In genomic region chr7:152924826-152925411, GRCh38 we compare ENCODE assay signal across 15 cellular contexts.
DNase-seq lines count a peak whose midpoint lies in the region; ATAC-seq and TF ChIP-seq lines count a peak whose summit lies in the region.
"Had no signal": no experiment of that assay in that cellular context is flagged by ENCODE, and none has a peak within 500 bp of the region (broad histone marks: within the 10 kb centered on the region; RNA-seq: fewer than 3 reads in every experiment).

No MANE protein-coding gene starts in this region.

- no peaks in the 10 kb centered on the region; the same call in 1 of the 2 replicates for H3K4me1 Mint-ChIP-seq in WTC11
- H3K4me1 Mint-ChIP-seq in glutamatergic neuron (ENCODE audit: low read depth, unreplicated experiment), result no peaks in the 10 kb centered on the region

- intact Hi-C loops in tibial artery (cut with DNase I; ENCODE audit: low total_unique reads), result no loop called here

- H3K27me3 Mint-ChIP-seq in WTC11 (ENCODE audit: low read depth) (peaks cover 19% of the 10 kb centered on the region), glutamatergic neuron (ENCODE audit: unreplicated experiment) (peaks cover 3% of the 10 kb centered on the region)

- no peak overlapping the region for H3K9ac ChIP-seq in subcutaneous abdominal adipose tissue (ENCODE audit: low read length in 5 of 5)

- H3K36me3 ChIP-seq in muscle layer of duodenum (ENCODE audit: control insufficient read depth in 1 of 2, insufficient read depth in 2 of 2, low read length in 2 of 2), result no peaks in the 10 kb centered on the region
- no peaks in the 10 kb centered on the region for H3K36me3 ChIP-seq in subcutaneous abdominal adipose tissue (ENCODE audit: control insufficient read depth in 5 of 5, insufficient read depth in 5 of 5, low read length in 5 of 5)
- H3K36me3 ChIP-seq in tibial artery, result no peaks in the 10 kb centered on the region

- H3K4me3 Mint-ChIP-seq in WTC11 (peak overlapping the region; percentile 82), glutamatergic neuron (ENCODE audit: unreplicated experiment) (peak overlapping the region; percentile 30)
- H3K4me3 Mint-ChIP-seq: CD4-positive, CD25-positive, alpha-beta regulatory T cell had no signal

- CTCF ChIA-PET in WTC11 (lab: Charles Lee), result interaction anchor here (1.1 to 2.2 kb wide), 3 partner anchors 10 to 31 kb away, joined by 4 to 5 read pairs (median 5); no protein-coding TSS in a partner anchor

- H3K9me3 Mint-ChIP-seq in WTC11 (peaks cover 26% of the 10 kb centered on the region), glutamatergic neuron (ENCODE audit: unreplicated experiment) (peaks cover 4% of the 10 kb centered on the region)

- peaks cover 16% of the 10 kb centered on the region for H3K27me3 ChIP-seq in muscle layer of duodenum (ENCODE audit: low read depth, low read length)
- H3K27me3 ChIP-seq in subcutaneous abdominal adipose tissue (ENCODE audit: control insufficient read depth in 5 of 5, insufficient read depth in 4 of 5, low read length in 5 of 5), result peaks cover 10 to 31% (median 29%) of the 10 kb centered on the region in 5 donors
- peaks cover 0 to 36% of the 10 kb centered on the region in 2 donors for H3K27me3 ChIP-seq in tibial artery

- no peak overlapping the region for H3K27ac ChIP-seq in muscle layer of duodenum (ENCODE audit: low read length)
- H3K27ac ChIP-seq in subcutaneous abdominal adipose tissue (ENCODE audit: low read depth, low read length), result no peak overlapping the region
- no peak overlapping the region for H3K27ac ChIP-seq in tibial artery

- ATAC-seq in WTC11, result peak; percentile 61
- ATAC-seq in HG03521 (IDR thresholded peaks at IDR 0.05; ENCODE audit: unreplicated experiment), result no peak

- peak; percentile 39 for DNase-seq in WTC11 (ENCODE audit: low spot score)
- DNase-seq in glutamatergic neuron, result no peak
- no peak for DNase-seq in DMS114 treated with DMSO at 0.1 percent for 48 hours (lab: John Stamatoyannopoulos, UW; ENCODE audit: unreplicated experiment)
- no peak for DNase-seq in tibial artery
- DNase-seq: activated CD4-positive, CD25-positive, alpha-beta regulatory T cell treated with anti-CD3 and anti-CD28 coated beads, Interleukin-2, amount 50 U/mL, for 72 hours; CD4-positive, CD25-positive, alpha-beta regulatory T cell; effector memory CD4-positive, alpha-beta T cell; EL; foreskin melanocyte; stimulated activated CD4-positive, alpha-beta T cell treated with anti-CD3 and anti-CD28 coated beads, Interleukin-2, amount 100 ng/mL, for 48 hours; stimulated activated naive B cell treated with anti-CD40 and anti-IgM and Interleukin-4, amounts not matched to agents 10 μg/mL and 1 μg/mL and 100 μg/mL, for 72 hours had no signal

- H3K9me3 ChIP-seq in muscle layer of duodenum (ENCODE audit: control insufficient read depth in 1 of 2, low read length in 2 of 2) (peaks cover 0 to 2% of the 10 kb centered on the region in 2 donors), subcutaneous abdominal adipose tissue (ENCODE audit: control insufficient read depth in 5 of 5, low read length in 5 of 5) (peaks cover 0 to 5% (median 0%) of the 10 kb centered on the region in 5 donors), tibial artery (no peaks in the 10 kb centered on the region)

- H3K4me3 ChIP-seq in muscle layer of duodenum (ENCODE audit: low read depth in 1 of 2, low read length in 2 of 2) (peak overlapping the region; percentile 16 to 57), subcutaneous abdominal adipose tissue (ENCODE audit: low read depth in 1 of 5, low read length in 5 of 5) (peak overlapping the region in 3 of 5 donors; percentile 12 to 36 (median 14)), tibial artery (peak overlapping the region in 1 of 2 donors; percentile 12)
- H3K4me3 ChIP-seq: lung had no signal

- POLR2A ChIA-PET in WTC11 (lab: Charles Lee), result no interaction called here

- peaks cover 0 to 10% of the 10 kb centered on the region in 2 donors for H3K4me1 ChIP-seq in muscle layer of duodenum (ENCODE audit: control insufficient read depth in 1 of 2, insufficient read depth in 2 of 2, low read length in 2 of 2)
- H3K4me1 ChIP-seq in subcutaneous abdominal adipose tissue (ENCODE audit: control insufficient read depth in 5 of 5, insufficient read depth in 5 of 5, low read length in 5 of 5), result peaks cover 0 to 14% (median 9%) of the 10 kb centered on the region in 5 donors
- H3K4me1 ChIP-seq in tibial artery, result peaks cover 0 to 13% (median 5%) of the 10 kb centered on the region in 4 donors

- H3K36me3 Mint-ChIP-seq in WTC11, result peaks cover 7% of the 10 kb centered on the region
- no peaks in the 10 kb centered on the region for H3K36me3 Mint-ChIP-seq in glutamatergic neuron (ENCODE audit: unreplicated experiment)

- H3K27ac Mint-ChIP-seq in WTC11, result no peak overlapping the region
- no peak overlapping the region for H3K27ac Mint-ChIP-seq in glutamatergic neuron (ENCODE audit: unreplicated experiment)
- H3K27ac Mint-ChIP-seq: CD4-positive, CD25-positive, alpha-beta regulatory T cell; stimulated activated naive B cell treated with anti-CD40 and anti-IgM and Interleukin-4, amounts not matched to agents 10 μg/mL and 1 μg/mL and 100 μg/mL, for 72 hours had no signal

- TF ChIP-seq CTCF in WTC11 (IDR thresholded peaks at IDR 0.05), result no peak
- TF ChIP-seq CTCF in glutamatergic neuron (IDR thresholded peaks at IDR 0.05; ENCODE audit: partially characterized antibody, unreplicated experiment), result no peak
- no peak for TF ChIP-seq CTCF in tibial artery (IDR thresholded peaks at IDR 0.05)

TF ChIP-seq in WTC11, 78 proteins besides CTCF, POLR2A, EP300 and RAD21:
- TF ChIP-seq EMX1 (CRISPR knock-in tag; IDR thresholded peaks at IDR 0.05), result no peak
